8 cellular contexts compared by ENCODE assay signal in genomic region chr16:20763461-20764232, GRCh38. TPM values are rescaled to one million over a fixed set of nuclear protein-coding genes. Genes with fewer than 3 reads are reported as not detected.
A peak's percentile ranks its signal among the peaks of the same experiment; 100 is the strongest.
DNase-seq lines count a peak whose midpoint lies in the region; TF ChIP-seq lines count a peak whose summit lies in the region.

ACSM3 (plus strand) TSS chr16:20764014; CDS start chr16:20770035, 6,021 bp downstream.

- WGBS in liver: 6% methylated on average over 10 of the region's 10 CpGs

- peaks cover 33% of the 10 kb centered on the region for H3K4me1 Mint-ChIP-seq in dendritic cell treated with granulocyte-macrophage colony-stimulating factor and Interleukin-4, amounts not matched to agents 40 ng/mL and 50 ng/mL, for 4 days (ENCODE audit: low read depth)

- H3K27ac ChIP-seq in KMS-11 (peak within 1 kb of the TSS; percentile 50), liver (ENCODE audit: low read depth in 1 of 2, low read length in 2 of 2) (peak within 1 kb of the TSS; percentile 7 to 75)

- no peaks in the 10 kb centered on the region for H4K20me1 ChIP-seq in KMS-11 (ENCODE audit: insufficient read depth)

- H3K27me3 ChIP-seq in GM06990 (replicated peaks; ENCODE audit: control insufficient read depth, insufficient read depth, low read length) (no peaks in the 10 kb centered on the region), KMS-11 (ENCODE audit: insufficient read depth, low read depth) (no peaks in the 10 kb centered on the region), liver (ENCODE audit: control insufficient read depth in 4 of 4, insufficient read depth in 4 of 4, low read length in 3 of 4) (no peaks in the 10 kb centered on the region)

- H3K4me3 ChIP-seq in GM06990 (replicated peaks; ENCODE audit: low read depth, low read length): peak within 1 kb of the TSS; percentile 59
- H3K4me3 ChIP-seq in KMS-11 (IDR thresholded peaks at IDR 0.05; ENCODE audit: insufficient read depth, low read depth, low read length): peak within 1 kb of the TSS; percentile 64
- peak within 1 kb of the TSS; percentile 44 to 78 (median 55) for H3K4me3 ChIP-seq in liver (ENCODE audit: low read depth in 1 of 3, low read length in 3 of 3)

- no peaks in the 10 kb centered on the region for H3K79me2 ChIP-seq in KMS-11 (ENCODE audit: insufficient read depth, low read depth)

- H3K9me3 Mint-ChIP-seq in dendritic cell treated with granulocyte-macrophage colony-stimulating factor and Interleukin-4, amounts not matched to agents 40 ng/mL and 50 ng/mL, for 4 days: peaks cover 18% of the 10 kb centered on the region

- H3K27me3 Mint-ChIP-seq in dendritic cell treated with granulocyte-macrophage colony-stimulating factor and Interleukin-4, amounts not matched to agents 40 ng/mL and 50 ng/mL, for 4 days: no peaks in the 10 kb centered on the region

- peaks cover 7% of the 10 kb centered on the region for H3K36me3 Mint-ChIP-seq in dendritic cell treated with granulocyte-macrophage colony-stimulating factor and Interleukin-4, amounts not matched to agents 40 ng/mL and 50 ng/mL, for 4 days (ENCODE audit: low read depth)

- H3K9me3 ChIP-seq in liver (ENCODE audit: control insufficient read depth in 4 of 4, low read length in 3 of 4): no peaks in the 10 kb centered on the region

- no peaks in the 10 kb centered on the region for H3K36me3 ChIP-seq in GM06990 (ENCODE audit: control insufficient read depth, insufficient read depth, low read length)
- H3K36me3 ChIP-seq in KMS-11 (ENCODE audit: insufficient read depth): no peaks in the 10 kb centered on the region
- no peaks in the 10 kb centered on the region for H3K36me3 ChIP-seq in liver (ENCODE audit: control insufficient read depth in 4 of 4, insufficient read depth in 3 of 4, low read depth in 1 of 4, low read length in 3 of 4)

- H3K4me3 Mint-ChIP-seq in dendritic cell treated with granulocyte-macrophage colony-stimulating factor and Interleukin-4, amounts not matched to agents 40 ng/mL and 50 ng/mL, for 4 days: peak within 1 kb of the TSS; percentile 83

- no peak for TF ChIP-seq CTCF in GM06990 (IDR thresholded peaks at IDR 0.05; ENCODE audit: insufficient read depth, low read length, poor library complexity, severe bottlenecking)
- TF ChIP-seq CTCF in KMS-11 (conservative IDR thresholded peaks at IDR 0.05; ENCODE audit: low read depth, low read length): no peak
- TF ChIP-seq CTCF in liver (IDR thresholded peaks at IDR 0.05; ENCODE audit: low read depth, low read length, missing input control): no peak

- H3K4me1 ChIP-seq in KMS-11 (ENCODE audit: low read depth, poor library complexity, severe bottlenecking) (peaks cover 14% of the 10 kb centered on the region), liver (ENCODE audit: control insufficient read depth in 4 of 4, insufficient read depth in 4 of 4, low read length in 3 of 4) (peaks cover 7 to 44% (median 22%) of the 10 kb centered on the region in 4 donors)

- TF ChIP-seq RAD21 in liver (IDR thresholded peaks at IDR 0.05): no peak

- peak within 1 kb of the TSS; percentile 36; the same call in 1 of the 2 replicates for H3K9ac ChIP-seq in KMS-11
- peak within 1 kb of the TSS in 1 of 2 donors; percentile 34 for H3K9ac ChIP-seq in liver (ENCODE audit: low read depth in 1 of 2, low read length in 2 of 2)

- intact Hi-C loops in dendritic cell treated with granulocyte-macrophage colony-stimulating factor and Interleukin-4, amounts not matched to agents 40 ng/mL and 50 ng/mL, for 4 days (cut with micrococcal nuclease): no loop called here

- peak within 1 kb of the TSS; percentile 74 for H3K4me2 ChIP-seq in KMS-11

- DNase-seq in GM06990 (ENCODE audit: extremely low read depth, insufficient read length): peak; percentile 75
- DNase-seq in H4 (ENCODE audit: low spot score): peak; percentile 75
- DNase-seq in activated CD4-positive, alpha-beta T cell treated with anti-CD3 and anti-CD28 coated beads for 1 hour: peak; percentile 40
- peak; percentile 17 to 49 for DNase-seq in stimulated activated CD8-positive, alpha-beta memory T cell treated with anti-CD3 and anti-CD28 coated beads, Interleukin-15, amount 100 ng/mL, for 4 hours (ENCODE audit: low read depth in 2 of 2)
- DNase-seq in NCI-H510A treated with DMSO at 0.1 percent for 48 hours (lab: John Stamatoyannopoulos, UW): no peak

- H3K27ac Mint-ChIP-seq in dendritic cell treated with granulocyte-macrophage colony-stimulating factor and Interleukin-4, amounts not matched to agents 40 ng/mL and 50 ng/mL, for 4 days: peak within 1 kb of the TSS; percentile 84

- peak within 1 kb of the TSS; percentile 87 for H2AFZ ChIP-seq in KMS-11 (ENCODE audit: low read depth)

TF ChIP-seq in liver, 16 proteins besides CTCF, POLR2A, EP300 and RAD21:
- TF ChIP-seq TAF1 (conservative IDR thresholded peaks at IDR 0.05): peak; percentile 47
- TF ChIP-seq RXRA (IDR thresholded peaks at IDR 0.05): peak; percentile 66 to 67
- TF ChIP-seq YY1 (IDR thresholded peaks at IDR 0.05): peak; percentile 72
- TF ChIP-seq MAX (IDR thresholded peaks at IDR 0.05): no peak
- TF ChIP-seq HNF4A (conservative IDR thresholded peaks at IDR 0.05): peak; percentile 65 to 68
- no peak for TF ChIP-seq ZBTB33 (IDR thresholded peaks at IDR 0.05)
- TF ChIP-seq ATF3 (IDR thresholded peaks at IDR 0.05): no peak
- no peak for TF ChIP-seq EGR1 (IDR thresholded peaks at IDR 0.05; ENCODE audit: low read depth in 2 of 2)
- peak; percentile 88 for TF ChIP-seq SP1 (IDR thresholded peaks at IDR 0.05)
- no peak for TF ChIP-seq GABPA (IDR thresholded peaks at IDR 0.05 in 1 of 2, conservative IDR thresholded peaks at IDR 0.05 in 1 of 2)
- TF ChIP-seq HNF4G (IDR thresholded peaks at IDR 0.05): no peak
- TF ChIP-seq FOXA1 (IDR thresholded peaks at IDR 0.05): no peak
- TF ChIP-seq FOXA2 (IDR thresholded peaks at IDR 0.05): no peak
- TF ChIP-seq NR2F2 (IDR thresholded peaks at IDR 0.05): no peak
- peak; percentile 55 for TF ChIP-seq REST (IDR thresholded peaks at IDR 0.05)
- TF ChIP-seq JUND (IDR thresholded peaks at IDR 0.05): peak in 1 of 2 donors; percentile 12

RNA-seq across cellular contexts. Expression of gene ACSM3, which starts in this region (rescaled TPM):
- 1.6 and 3.5 TPM in 2 replicates for total RNA-seq in H4 (2014; rRNA removed; shearing (Covaris generic))
- total RNA-seq in liver: 10 to 100 TPM; 55.6 to 71.8 TPM
- polyA plus RNA-seq in liver: 10 to 100 TPM; 29.2 to 45.1 TPM

Comparison
In these comparisons a context has a peak if more than half of its experiments do, and no peak if none do; other contexts are left out.
1. RNA of gene ACSM3 (total RNA-seq): 55.6 to 71.8 TPM in liver; 1.6 to 3.5 TPM in H4; every median in the first group is over 10 times any median in the second.
2. Peak in every context shown above with its lines, with median percentiles within 50 percentile points of each other: H3K4me3 ChIP-seq.